In genomic region chr22:37686002-37686982, GRCh38 we compare ENCODE assay signal across 1 cellular context.
A peak's percentile ranks its signal among the peaks of the same experiment; 100 is the strongest.
TF ChIP-seq lines count a peak whose summit lies in the region.

NOL12 (plus strand) TSS chr22:37686343; CDS start chr22:37686393, 50 bp downstream.

TF ChIP-seq in HepG2, 621 proteins besides CTCF, POLR2A, EP300 and RAD21 (continued from another document and continues in another):
- TF ChIP-seq SOX13 (IDR thresholded peaks at IDR 0.05) (no peak), SOX13 (CRISPR knock-in tag; conservative IDR thresholded peaks at IDR 0.05 in 1 of 2, IDR thresholded peaks at IDR 0.05 in 1 of 2) (peak in 1 of 2 experiments; percentile 22; a peak in 1 of 4 replicates), HNRNPUL1 (IDR thresholded peaks at IDR 0.05; ENCODE audit: low read depth, low read length) (no peak), THYN1 (CRISPR knock-in tag; IDR thresholded peaks at IDR 0.05; ENCODE audit: borderline replicate concordance, low read depth) (no peak), ZNF772 (CRISPR knock-in tag; IDR thresholded peaks at IDR 0.05) (peak; percentile 92), HNF1B (CRISPR knock-in tag; IDR thresholded peaks at IDR 0.05) (no peak), ZNF205 (CRISPR knock-in tag; IDR thresholded peaks at IDR 0.05) (peak; percentile 74; the same call in 1 of the 2 replicates), SNAPC4 (CRISPR knock-in tag; IDR thresholded peaks at IDR 0.05) (peak; percentile 69; the same call in 1 of the 2 replicates), MTF2 (CRISPR knock-in tag; IDR thresholded peaks at IDR 0.05; ENCODE audit: borderline replicate concordance) (0 out of 2 replicates have a peak, but pooled peaks have one; percentile 44), ZNF138 (CRISPR knock-in tag; IDR thresholded peaks at IDR 0.05; ENCODE audit: low read depth) (peak; percentile 62; the same call in 1 of the 2 replicates), SMAD3 (CRISPR knock-in tag; IDR thresholded peaks at IDR 0.05) (peak; percentile 75), BRF2 (CRISPR knock-in tag; IDR thresholded peaks at IDR 0.05) (peak; percentile 57; the same call in 1 of the 2 replicates), ZNF691 (CRISPR knock-in tag; IDR thresholded peaks at IDR 0.05; ENCODE audit: borderline replicate concordance, low read depth) (peak; percentile 66; the same call in 1 of the 2 replicates), MLLT10 (CRISPR knock-in tag; IDR thresholded peaks at IDR 0.05) (no peak), ZNF501 (CRISPR knock-in tag; IDR thresholded peaks at IDR 0.05) (peak; percentile 11; the same call in 1 of the 2 replicates), DRAP1 (CRISPR knock-in tag; IDR thresholded peaks at IDR 0.05) (no peak), ZNF891 (CRISPR knock-in tag; IDR thresholded peaks at IDR 0.05) (no peak), MTF1 (CRISPR knock-in tag; IDR thresholded peaks at IDR 0.05) (no peak), RERE (CRISPR knock-in tag; IDR thresholded peaks at IDR 0.05; ENCODE audit: low read depth) (no peak), CBX2 (IDR thresholded peaks at IDR 0.05; ENCODE audit: low read depth, low read length) (no peak), CBX2 (CRISPR knock-in tag; IDR thresholded peaks at IDR 0.05; ENCODE audit: low read depth) (no peak), MLX (CRISPR knock-in tag; IDR thresholded peaks at IDR 0.05) (0 out of 2 replicates have a peak, but pooled peaks have one; percentile 64), HMG20A (CRISPR knock-in tag; IDR thresholded peaks at IDR 0.05; ENCODE audit: borderline replicate concordance) (0 out of 2 replicates have a peak, but pooled peaks have one; percentile 44), ZNF468 (CRISPR knock-in tag; IDR thresholded peaks at IDR 0.05) (no peak), ZUFSP (CRISPR knock-in tag; IDR thresholded peaks at IDR 0.05; ENCODE audit: borderline replicate concordance) (no peak), CBX1 (IDR thresholded peaks at IDR 0.05; ENCODE audit: low read depth) (peak; percentile 80), ISX (CRISPR knock-in tag; conservative IDR thresholded peaks at IDR 0.05) (0 out of 2 replicates have a peak, but pooled peaks have one; percentile 32), CREBL2 (CRISPR knock-in tag; IDR thresholded peaks at IDR 0.05; ENCODE audit: borderline replicate concordance) (0 out of 2 replicates have a peak, but pooled peaks have one; percentile 30), ZNF550 (CRISPR knock-in tag; IDR thresholded peaks at IDR 0.05; ENCODE audit: borderline replicate concordance) (no peak), ZNF790 (CRISPR knock-in tag; IDR thresholded peaks at IDR 0.05; ENCODE audit: borderline replicate concordance) (peak; percentile 62; the same call in 1 of the 2 replicates), HDAC6 (IDR thresholded peaks at IDR 0.05; ENCODE audit: low read depth, low read length) (no peak), SNAI1 (CRISPR knock-in tag; IDR thresholded peaks at IDR 0.05; ENCODE audit: borderline replicate concordance) (no peak; the same call in 1 of the 2 replicates), ZNF713 (CRISPR knock-in tag; IDR thresholded peaks at IDR 0.05) (no peak), TERF1 (CRISPR knock-in tag; IDR thresholded peaks at IDR 0.05) (no peak), RFX5 (IDR thresholded peaks at IDR 0.05; ENCODE audit: low read depth, low read length) (no peak), PCBP2 (optimal IDR thresholded peaks at IDR 0.05; ENCODE audit: low read depth, low read length, poor library complexity, severe bottlenecking) (no peak), ZNF274 (CRISPR knock-in tag; IDR thresholded peaks at IDR 0.05) (peak; percentile 61; the same call in 1 of the 2 replicates), NBN (conservative IDR thresholded peaks at IDR 0.05) (no peak), ZNF619 (CRISPR knock-in tag; IDR thresholded peaks at IDR 0.05) (no peak; the same call in 1 of the 2 replicates), NFKBIZ (CRISPR knock-in tag; IDR thresholded peaks at IDR 0.05) (no peak), ZNF546 (CRISPR knock-in tag; conservative IDR thresholded peaks at IDR 0.05) (no peak), ZNF781 (CRISPR knock-in tag; IDR thresholded peaks at IDR 0.05; ENCODE audit: borderline replicate concordance, not compliant biosample characterization) (peak; percentile 73), ZNF784 (CRISPR knock-in tag; IDR thresholded peaks at IDR 0.05; ENCODE audit: borderline replicate concordance) (peak; percentile 73; the same call in 1 of the 2 replicates), SUZ12 (IDR thresholded peaks at IDR 0.05; ENCODE audit: low read depth, low read length) (no peak)
